In the genomic region with DNA sequence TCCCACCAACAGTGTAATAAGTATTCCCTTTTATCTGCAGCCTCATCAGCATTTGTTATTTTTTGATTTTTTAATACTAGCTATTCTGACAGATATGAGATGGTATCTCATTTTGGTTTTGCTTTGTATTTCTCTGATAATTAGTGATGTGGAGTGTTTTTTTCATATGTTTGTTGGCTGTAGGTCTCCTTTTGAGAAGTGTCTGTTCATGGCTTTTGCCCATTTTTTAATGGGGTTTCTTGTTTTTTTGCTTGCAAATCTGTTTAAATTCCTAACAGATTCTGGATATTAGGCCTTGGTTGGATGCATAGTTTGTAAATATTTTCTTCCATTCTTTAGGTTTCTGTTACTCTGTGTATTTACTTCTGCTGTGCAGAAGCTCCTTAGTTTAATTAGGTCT, we compare ENCODE assay signal across 29 cellular contexts.
"Had no signal": no experiment of that assay in that cellular context is flagged by ENCODE, and none has a peak within 500 bp of the region (broad histone marks: within the 10 kb centered on the region; RNA-seq: fewer than 3 reads in every experiment).

No MANE protein-coding gene starts in this region.

- H3K27ac Mint-ChIP-seq: dendritic cell treated with granulocyte-macrophage colony-stimulating factor and Interleukin-4, amounts not matched to agents 40 ng/mL and 50 ng/mL, for 4 days; effector memory CD8-positive, alpha-beta T cell; endodermal cell had no signal

- H3K4me1 Mint-ChIP-seq: endodermal cell had no signal

- H3K36me3 ChIP-seq: colonic mucosa, esophagus muscularis mucosa, esophagus squamous epithelium, gastrocnemius medialis, gastroesophageal sphincter, heart left ventricle, heart right ventricle had no signal

- H3K4me3 ChIP-seq: colonic mucosa, coronary artery, dorsolateral prefrontal cortex, esophagus muscularis mucosa, esophagus squamous epithelium, gastrocnemius medialis, gastroesophageal sphincter, heart left ventricle, heart right ventricle had no signal

- H3K4me1 ChIP-seq: colonic mucosa, esophagus muscularis mucosa, esophagus squamous epithelium, foreskin keratinocyte, gastrocnemius medialis, gastroesophageal sphincter, heart left ventricle, heart right ventricle had no signal

- H3K27me3 ChIP-seq: colonic mucosa, esophagus muscularis mucosa, esophagus squamous epithelium, foreskin keratinocyte, gastrocnemius medialis, gastroesophageal sphincter, heart left ventricle, heart right ventricle had no signal

- H3K9me3 ChIP-seq: colonic mucosa, esophagus squamous epithelium, gastrocnemius medialis had no signal

- H3K4me3 Mint-ChIP-seq: dendritic cell treated with granulocyte-macrophage colony-stimulating factor and Interleukin-4, amounts not matched to agents 40 ng/mL and 50 ng/mL, for 4 days; effector memory CD8-positive, alpha-beta T cell; endodermal cell had no signal

- ATAC-seq: effector memory CD8-positive, alpha-beta T cell; esophagus mucosa; foreskin keratinocyte; gastrocnemius medialis; gastroesophageal sphincter; heart left ventricle; heart right ventricle had no signal

- FAIRE-seq: colon, endometrium, endothelial cell of umbilical vein, frontal cortex had no signal

- H3K27me3 Mint-ChIP-seq: dendritic cell treated with granulocyte-macrophage colony-stimulating factor and Interleukin-4, amounts not matched to agents 40 ng/mL and 50 ng/mL, for 4 days had no signal

- H3K27ac ChIP-seq: colonic mucosa, coronary artery, dorsolateral prefrontal cortex, epithelial cell of prostate, esophagus muscularis mucosa, esophagus squamous epithelium, foreskin keratinocyte, gastrocnemius medialis, gastroesophageal sphincter, heart left ventricle, heart right ventricle had no signal

- DNase-seq: colonic mucosa; cortex of kidney; dermis blood vessel endothelial cell; dorsolateral prefrontal cortex; effector CD4-positive, alpha-beta T cell; effector CD8-positive, alpha-beta T cell; effector memory CD4-positive, alpha-beta T cell; effector memory CD8-positive, alpha-beta T cell; endodermal cell; erythroblast; esophagus squamous epithelium; foreskin fibroblast; foreskin melanocyte; gastrocnemius medialis; glutamatergic neuron; head of caudate nucleus; heart left ventricle; heart right ventricle had no signal
